ENCODE assay signal across 8 cellular contexts in genomic region chr11:61972112-61972795, GRCh38. TPM values are rescaled to one million over a fixed set of nuclear protein-coding genes. Genes with fewer than 3 reads are reported as not detected.
DNase-seq lines count a peak whose midpoint lies in the region; ATAC-seq, FAIRE-seq and TF ChIP-seq lines count a peak whose summit lies in the region.

No MANE protein-coding gene starts in this region.

- FAIRE-seq in D721Med (lab: Jason Lieb, UNC), result no peak

- ATAC-seq in SK-N-SH treated with all-trans-retinoic acid at 6 μM for 48 hours, result no peak

- TF ChIP-seq CTCF in D721Med (IDR thresholded peaks at IDR 0.05; ENCODE audit: insufficient read depth, missing control alignments), result no peak

- DNase-seq in D721Med (ENCODE audit: insufficient read length, low spot score) (peak; percentile 10), fibroblast of gingiva (ENCODE audit: low read depth) (peak; percentile 96), renal cortical epithelial cell (ENCODE audit: low read depth) (peak; percentile 99), NCI-H2196 treated with DMSO at 0.1 percent for 48 hours (lab: John Stamatoyannopoulos, UW; ENCODE audit: unreplicated experiment) (no peak), NCI-H2081 treated with DMSO at 0.1 percent for 48 hours (lab: John Stamatoyannopoulos, UW) (no peak), DMS153 treated with DMSO at 0.1 percent for 48 hours (lab: John Stamatoyannopoulos, UW; ENCODE audit: unreplicated experiment) (no peak)
- DNase-seq in activated effector memory CD4-positive, alpha-beta T cell treated with Interleukin-2 at 50 U/mL for 16 hours, result no peak

TF ChIP-seq in SK-N-SH treated with all-trans-retinoic acid at 6 μM for 48 hours, 23 proteins besides CTCF, POLR2A, EP300 and RAD21:
- 0 out of 2 replicates have a peak, but pooled peaks have one; percentile 33 for TF ChIP-seq SNAI2 (CRISPR knock-in tag; IDR thresholded peaks at IDR 0.05)
- TF ChIP-seq TCF4 (CRISPR knock-in tag; IDR thresholded peaks at IDR 0.05; ENCODE audit: borderline replicate concordance), result no peak
- TF ChIP-seq PATZ1 (CRISPR knock-in tag; IDR thresholded peaks at IDR 0.05; ENCODE audit: borderline replicate concordance), result 0 out of 2 replicates have a peak, but pooled peaks have one; percentile 10
- TF ChIP-seq BACH2 (CRISPR knock-in tag; IDR thresholded peaks at IDR 0.05; ENCODE audit: borderline replicate concordance), result no peak
- no peak for TF ChIP-seq CREB5 (CRISPR knock-in tag; IDR thresholded peaks at IDR 0.05; ENCODE audit: low read depth)
- TF ChIP-seq ISL1 (CRISPR knock-in tag; IDR thresholded peaks at IDR 0.05), result 0 out of 2 replicates have a peak, but pooled peaks have one; percentile 9

RNA-seq across cellular contexts. Expression of gene FTH1, which starts 4.8 kb away (rescaled TPM):
- 821 and 5,018 TPM in 2 replicates for total RNA-seq in renal cortical epithelial cell

RNA-seq across cellular contexts. Expression of gene BEST1, which starts 22.1 kb away (rescaled TPM):
- total RNA-seq in renal cortical epithelial cell, result 1.1 and 1.4 TPM in 2 replicates

RNA-seq across cellular contexts. Expression of gene RAB3IL1, which starts 54.9 kb away (rescaled TPM):
- 0.35 and 0.75 TPM in 2 replicates for total RNA-seq in renal cortical epithelial cell

Comparison
In these comparisons a context has a peak if more than half of its experiments do, and no peak if none do; other contexts are left out.
1. DNase-seq: peak in D721Med (single experiment), fibroblast of gingiva (single experiment) and renal cortical epithelial cell (single experiment); none in NCI-H2196 treated with DMSO at 0.1 percent for 48 hours (single experiment), NCI-H2081 treated with DMSO at 0.1 percent for 48 hours (single experiment), DMS153 treated with DMSO at 0.1 percent for 48 hours (single experiment) and activated effector memory CD4-positive, alpha-beta T cell treated with Interleukin-2 at 50 U/mL for 16 hours (single experiment).